ENCODE assay signal across 21 cellular contexts in genomic region chr7:7271094-7271874, GRCh38.
DNase-seq lines count a peak whose midpoint lies in the region; ATAC-seq and TF ChIP-seq lines count a peak whose summit lies in the region.
"Had no signal": no experiment of that assay in that cellular context is flagged by ENCODE, and none has a peak within 500 bp of the region (broad histone marks: within the 10 kb centered on the region; RNA-seq: fewer than 3 reads in every experiment).

No MANE protein-coding gene starts in this region.

- intact Hi-C loops in naive thymus-derived CD4-positive, alpha-beta T cell (cut with micrococcal nuclease) = no loop called here

- H3K27ac Mint-ChIP-seq in memory B cell = no peak overlapping the region
- no peak overlapping the region for H3K27ac Mint-ChIP-seq in naive thymus-derived CD4-positive, alpha-beta T cell
- H3K27ac Mint-ChIP-seq: activated naive CD4-positive, alpha-beta T cell treated with anti-CD3 and anti-CD28 coated beads, Interleukin-2, amount 50 U/mL, for 24 hours; activated T-cell treated with anti-CD3 and anti-CD28 coated beads, Interleukin-2, amount 50 U/mL, for 24 hours; CD8-positive, alpha-beta memory T cell; natural killer cell treated with Interleukin-12 subunit alpha and Interleukin-12 subunit beta and Interleukin-15 and Interleukin-18, amount 100 ng/mL, for 72 hours; progenitor cell of endocrine pancreas had no signal

- 76% methylated on average over 10 of the region's 10 CpGs for WGBS in smooth muscle cell (ENCODE audit: low lambda C conversion rate)

- no peaks in the 10 kb centered on the region for H3K9me2 ChIP-seq in Karpas-422 (replicated peaks; ENCODE audit: insufficient read depth, low read length)

- CTCF ChIA-PET in naive thymus-derived CD4-positive, alpha-beta T cell (lab: Charles Lee) = interaction anchor here (0.6 kb wide), 1 partner anchor 268 kb away, joined by 3 read pairs; no protein-coding TSS in a partner anchor

- peaks cover 13% of the 10 kb centered on the region for H3K4me1 Mint-ChIP-seq in memory B cell
- no peaks in the 10 kb centered on the region for H3K4me1 Mint-ChIP-seq in naive thymus-derived CD4-positive, alpha-beta T cell
- H3K4me1 Mint-ChIP-seq: activated naive CD4-positive, alpha-beta T cell treated with anti-CD3 and anti-CD28 coated beads, Interleukin-2, amount 50 U/mL, for 24 hours; CD8-positive, alpha-beta memory T cell had no signal

- H4K20me1 ChIP-seq in Karpas-422 (ENCODE audit: insufficient read depth, low read depth, low read length) (no peaks in the 10 kb centered on the region), smooth muscle cell (ENCODE audit: low read depth) (no peaks in the 10 kb centered on the region)

- no peak overlapping the region for H3K9ac ChIP-seq in Karpas-422 (ENCODE audit: low read length)
- H3K9ac ChIP-seq in smooth muscle cell (ENCODE audit: low read depth) = no peak overlapping the region

- H3K27ac ChIP-seq in Karpas-422 (ENCODE audit: low read length) = no peak overlapping the region
- H3K27ac ChIP-seq in smooth muscle cell (ENCODE audit: low read depth) = no peak overlapping the region
- H3K27ac ChIP-seq in naive thymus-derived CD4-positive, alpha-beta T cell (ENCODE audit: low read depth, low read length) = no peak overlapping the region
- H3K27ac ChIP-seq: epithelial cell of prostate, lower lobe of right lung, RWPE1 had no signal

- POLR2A ChIA-PET in naive thymus-derived CD4-positive, alpha-beta T cell (lab: Charles Lee) = no interaction called here

- ATAC-seq in memory B cell (ENCODE audit: low read depth) = peak; percentile 69
- ATAC-seq in naive thymus-derived CD4-positive, alpha-beta T cell = no peak
- ATAC-seq: lower lobe of right lung; natural killer cell treated with Interleukin-12 subunit alpha and Interleukin-12 subunit beta and Interleukin-15 and Interleukin-18, amount 100 ng/mL, for 72 hours had no signal

- H3K36me3 ChIP-seq in Karpas-422 (ENCODE audit: insufficient read depth, low read length) (no peaks in the 10 kb centered on the region), smooth muscle cell (ENCODE audit: low read depth) (no peaks in the 10 kb centered on the region)
- H3K36me3 ChIP-seq in naive thymus-derived CD4-positive, alpha-beta T cell (ENCODE audit: control insufficient read depth in 2 of 3, insufficient read depth in 3 of 3, low read length in 3 of 3) = no peaks in the 10 kb centered on the region
- H3K36me3 ChIP-seq: lower lobe of right lung had no signal

- DNase-seq in AG10803 (ENCODE audit: low read depth) = peak; percentile 30
- DNase-seq in Karpas-422 = no peak
- peak; percentile 83 for DNase-seq in SW480 (ENCODE audit: low spot score)
- DNase-seq in memory B cell (ENCODE audit: low spot score in 2 of 2) = no peak
- no peak for DNase-seq in activated naive CD4-positive, alpha-beta T cell (lab: John Stamatoyannopoulos, UW)
- no peak for DNase-seq in smooth muscle cell (lab: John Stamatoyannopoulos, UW; ENCODE audit: unreplicated experiment)
- DNase-seq in activated naive CD4-positive, alpha-beta T cell treated with anti-CD3 and anti-CD28 coated beads, Interleukin-2, amount 50 U/mL, for 16 hours = no peak
- no peak for DNase-seq in naive thymus-derived CD4-positive, alpha-beta T cell
- DNase-seq: activated CD4-positive, alpha-beta T cell treated with anti-CD3 and anti-CD28 coated beads, Interleukin-2, amount 50 U/mL, for 48 hours; activated T-cell treated with anti-CD3 and anti-CD28 coated beads, Interleukin-2, amount 50 U/mL, for 24 hours; CD8-positive, alpha-beta memory T cell; dermis blood vessel endothelial cell; lower lobe of right lung; NCI-H1105; NCI-H2171 treated with DMSO at 0.1 percent for 48 hours; stimulated activated naive CD4-positive, alpha-beta T cell had no signal

- no peaks in the 10 kb centered on the region for H3K9me3 Mint-ChIP-seq in memory B cell
- no peaks in the 10 kb centered on the region for H3K9me3 Mint-ChIP-seq in naive thymus-derived CD4-positive, alpha-beta T cell
- H3K9me3 Mint-ChIP-seq: activated naive CD4-positive, alpha-beta T cell treated with anti-CD3 and anti-CD28 coated beads, Interleukin-2, amount 50 U/mL, for 24 hours; activated T-cell treated with anti-CD3 and anti-CD28 coated beads, Interleukin-2, amount 50 U/mL, for 24 hours; CD8-positive, alpha-beta memory T cell; natural killer cell treated with Interleukin-12 subunit alpha and Interleukin-12 subunit beta and Interleukin-15 and Interleukin-18, amount 100 ng/mL, for 72 hours had no signal

- H2AFZ ChIP-seq in Karpas-422 (ENCODE audit: low read length) (no peak overlapping the region), smooth muscle cell (ENCODE audit: low read depth) (no peak overlapping the region)

- H3K27me3 Mint-ChIP-seq in memory B cell = no peaks in the 10 kb centered on the region
- peaks cover 0 to 6% (median 0%) of the 10 kb centered on the region in 5 donors for H3K27me3 Mint-ChIP-seq in naive thymus-derived CD4-positive, alpha-beta T cell
- H3K27me3 Mint-ChIP-seq: activated naive CD4-positive, alpha-beta T cell treated with anti-CD3 and anti-CD28 coated beads, Interleukin-2, amount 50 U/mL, for 24 hours; progenitor cell of endocrine pancreas had no signal

- H3K27me3 ChIP-seq in Karpas-422 (ENCODE audit: low read length) (no peaks in the 10 kb centered on the region), smooth muscle cell (ENCODE audit: low read depth) (no peaks in the 10 kb centered on the region)
- no peaks in the 10 kb centered on the region for H3K27me3 ChIP-seq in naive thymus-derived CD4-positive, alpha-beta T cell (ENCODE audit: control insufficient read depth in 2 of 2, insufficient read depth in 2 of 2, low read length in 2 of 2)

- H3K4me3 ChIP-seq in AG10803 (ENCODE audit: low read length) (no peak overlapping the region), Karpas-422 (ENCODE audit: low read length) (no peak overlapping the region), smooth muscle cell (no peak overlapping the region)
- no peak overlapping the region for H3K4me3 ChIP-seq in naive thymus-derived CD4-positive, alpha-beta T cell (ENCODE audit: low read length)
- H3K4me3 ChIP-seq: lower lobe of right lung had no signal

- H3K79me2 ChIP-seq in Karpas-422 (ENCODE audit: low read length) = no peaks in the 10 kb centered on the region
- H3K79me2 ChIP-seq in smooth muscle cell (ENCODE audit: low read depth) = no peaks in the 10 kb centered on the region

- H3K9me3 ChIP-seq in Karpas-422 (ENCODE audit: low read length) (no peaks in the 10 kb centered on the region), smooth muscle cell (replicated peaks; ENCODE audit: low read depth) (no peaks in the 10 kb centered on the region)
- no peaks in the 10 kb centered on the region for H3K9me3 ChIP-seq in naive thymus-derived CD4-positive, alpha-beta T cell (ENCODE audit: control insufficient read depth in 2 of 3, low read length in 3 of 3)
- H3K9me3 ChIP-seq: lower lobe of right lung had no signal

- peaks cover 10% of the 10 kb centered on the region for H3K4me1 ChIP-seq in Karpas-422 (ENCODE audit: low read length)
- H3K4me1 ChIP-seq in smooth muscle cell (ENCODE audit: low read depth) = no peaks in the 10 kb centered on the region
- no peaks in the 10 kb centered on the region for H3K4me1 ChIP-seq in naive thymus-derived CD4-positive, alpha-beta T cell (ENCODE audit: control insufficient read depth in 2 of 2, insufficient read depth in 2 of 2, low read length in 2 of 2)
- H3K4me1 ChIP-seq: lower lobe of right lung had no signal

- TF ChIP-seq CTCF in AG10803 (conservative IDR thresholded peaks at IDR 0.05; ENCODE audit: low read length) (no peak), smooth muscle cell (IDR thresholded peaks at IDR 0.05; ENCODE audit: borderline replicate concordance, insufficient read depth, poor library complexity, severe bottlenecking) (no peak)

- H3F3A ChIP-seq in smooth muscle cell (ENCODE audit: low read depth) = no peaks in the 10 kb centered on the region

- H3K36me3 Mint-ChIP-seq in memory B cell = peaks cover 1% of the 10 kb centered on the region
- peaks cover 0 to 8% (median 4%) of the 10 kb centered on the region in 5 donors for H3K36me3 Mint-ChIP-seq in naive thymus-derived CD4-positive, alpha-beta T cell
- H3K36me3 Mint-ChIP-seq: natural killer cell treated with Interleukin-12 subunit alpha and Interleukin-12 subunit beta and Interleukin-15 and Interleukin-18, amount 100 ng/mL, for 72 hours had no signal

- H3K4me2 ChIP-seq in Karpas-422 (ENCODE audit: low read depth, low read length, poor library complexity, severe bottlenecking) (peak overlapping the region; percentile 30), smooth muscle cell (no peak overlapping the region)

- peak overlapping the region; percentile 4 for H3K4me3 Mint-ChIP-seq in memory B cell
- H3K4me3 Mint-ChIP-seq in naive thymus-derived CD4-positive, alpha-beta T cell = peak overlapping the region in 1 of 10 donors; percentile 6
- H3K4me3 Mint-ChIP-seq: activated naive CD4-positive, alpha-beta T cell treated with anti-CD3 and anti-CD28 coated beads, Interleukin-2, amount 50 U/mL, for 24 hours; activated T-cell treated with anti-CD3 and anti-CD28 coated beads, Interleukin-2, amount 50 U/mL, for 24 hours; CD8-positive, alpha-beta memory T cell; natural killer cell treated with Interleukin-12 subunit alpha and Interleukin-12 subunit beta and Interleukin-15 and Interleukin-18, amount 100 ng/mL, for 72 hours had no signal

Comparison
In these comparisons a context has a peak if more than half of its experiments do, and no peak if none do; other contexts are left out.
1. DNase-seq: peak in AG10803 (single experiment) and SW480 (single experiment); none in Karpas-422 (single experiment), memory B cell (0 of 2), activated naive CD4-positive, alpha-beta T cell (0 of 4), smooth muscle cell (single experiment), activated naive CD4-positive, alpha-beta T cell treated with anti-CD3 and anti-CD28 coated beads, Interleukin-2, amount 50 U/mL, for 16 hours (single experiment) and naive thymus-derived CD4-positive, alpha-beta T cell (0 of 9).